In genomic region chr12:132948146-132949066, GRCh38 we compare ENCODE assay signal across 21 cellular contexts. TPM values are rescaled to one million over a fixed set of nuclear protein-coding genes. Genes with fewer than 3 reads are reported as not detected.
DNase-seq lines count a peak whose midpoint lies in the region; ATAC-seq and TF ChIP-seq lines count a peak whose summit lies in the region.
"Had no signal": no experiment of that assay in that cellular context is flagged by ENCODE, and none has a peak within 500 bp of the region (broad histone marks: within the 10 kb centered on the region; RNA-seq: fewer than 3 reads in every experiment).

No MANE protein-coding gene starts in this region.

- H3K27me3 ChIP-seq in duodenal mucosa (ENCODE audit: control insufficient read depth in 1 of 2, insufficient read depth in 2 of 2, low read length in 2 of 2): no peaks in the 10 kb centered on the region
- no peaks in the 10 kb centered on the region for H3K27me3 ChIP-seq in mesendoderm (ENCODE audit: insufficient read depth, low read length, poor library complexity)
- no peaks in the 10 kb centered on the region for H3K27me3 ChIP-seq in spleen (replicated peaks in 1 of 7)
- H3K27me3 ChIP-seq: BE2C, MG63 had no signal

- TF ChIP-seq POLR2A in spleen (IDR thresholded peaks at IDR 0.05): no peak

- no peak overlapping the region for H3K4ac ChIP-seq in mesendoderm (ENCODE audit: low read depth, low read length)

- H2AK5ac ChIP-seq in mesendoderm (ENCODE audit: low read length): no peak overlapping the region

- H2BK120ac ChIP-seq in mesendoderm (ENCODE audit: low read depth, low read length): no peak overlapping the region

- H3K4me3 ChIP-seq in duodenal mucosa (ENCODE audit: low read depth in 1 of 2, low read length in 2 of 2) (peak overlapping the region; percentile 3 to 23), mesendoderm (ENCODE audit: low read length) (no peak overlapping the region), spleen (no peak overlapping the region)
- H3K4me3 ChIP-seq: MG63, PC-9 had no signal

- H3K4me2 ChIP-seq in mesendoderm (ENCODE audit: low read length): no peak overlapping the region
- H3K4me2 ChIP-seq: PC-9 had no signal

- no peak overlapping the region for H3K23ac ChIP-seq in mesendoderm (ENCODE audit: low read length)

- no peak overlapping the region for H4K8ac ChIP-seq in mesendoderm (ENCODE audit: low read depth, low read length)

- no peak overlapping the region for H2BK5ac ChIP-seq in mesendoderm (ENCODE audit: low read length)

- no peak overlapping the region for H3K18ac ChIP-seq in mesendoderm (ENCODE audit: low read length)

- H3K9ac ChIP-seq in duodenal mucosa (ENCODE audit: low read depth in 1 of 2, low read length in 2 of 2): no peak overlapping the region
- no peak overlapping the region for H3K9ac ChIP-seq in mesendoderm (ENCODE audit: low read length)

- DNase-seq in amniotic epithelial cell (ENCODE audit: low read depth) (peak; percentile 17), mesendoderm (peak; percentile 30), spleen (peak; percentile 19), DMS114 treated with DMSO at 0.1 percent for 48 hours (lab: John Stamatoyannopoulos, UW; ENCODE audit: unreplicated experiment) (no peak)
- DNase-seq: BE2C; CD8-positive, alpha-beta memory T cell; DMS 273 treated with DMSO at 0.1 percent for 48 hours; DMS79 treated with DMSO at 0.1 percent for 48 hours; GF-D8; HCEC 1CT; KBM-7; MG63; NCI-H2029; NCI-H446; NCI-H524 treated with DMSO at 0.1 percent for 48 hours; NCI-H774; PC-9; Right ventricle myocardium superior had no signal

- ATAC-seq in HG03354 (IDR thresholded peaks at IDR 0.05; ENCODE audit: poor library complexity, severe bottlenecking, unreplicated experiment) (no peak), HG02840 (IDR thresholded peaks at IDR 0.05; ENCODE audit: low FRiP score, unreplicated experiment) (no peak)

- WGBS in mesendoderm (ENCODE audit: extremely low coverage, insufficient coverage, low lambda C conversion rate): no CpG with 5 or more reads among the region's 29 CpGs
- WGBS in spleen, 5 donors: 89 to 98% (median 95%) methylated on average over 28 to 29 of the region's 29 CpGs

- peaks cover 13% of the 10 kb centered on the region for H3K79me2 ChIP-seq in mesendoderm (ENCODE audit: control insufficient read depth, insufficient read depth, low read length)

- no peak overlapping the region for H2BK15ac ChIP-seq in mesendoderm (replicated peaks; ENCODE audit: low read depth)

- H3K36me3 ChIP-seq in duodenal mucosa (ENCODE audit: control insufficient read depth in 1 of 2, insufficient read depth in 2 of 2, low read length in 2 of 2) (peaks cover 62 to 81% of the 10 kb centered on the region in 2 donors), mesendoderm (ENCODE audit: control insufficient read depth, insufficient read depth, low read length) (peaks cover 2% of the 10 kb centered on the region), spleen (peaks cover 9 to 79% (median 54%) of the 10 kb centered on the region in 6 donors)

- no peak overlapping the region for H3K27ac ChIP-seq in duodenal mucosa (ENCODE audit: low read depth, low read length)
- H3K27ac ChIP-seq in mesendoderm (ENCODE audit: low read depth, low read length): no peak overlapping the region
- no peak overlapping the region for H3K27ac ChIP-seq in spleen
- H3K27ac ChIP-seq: PC-9 had no signal

- H3K4me1 ChIP-seq in duodenal mucosa (ENCODE audit: control insufficient read depth in 1 of 2, insufficient read depth in 2 of 2, low read length in 2 of 2) (no peaks in the 10 kb centered on the region), mesendoderm (ENCODE audit: control insufficient read depth, low read depth, low read length) (no peaks in the 10 kb centered on the region), spleen (no peaks in the 10 kb centered on the region)
- H3K4me1 ChIP-seq: BE2C had no signal

- H3K56ac ChIP-seq in mesendoderm (ENCODE audit: low read length): no peak overlapping the region

- TF ChIP-seq CTCF in spleen (IDR thresholded peaks at IDR 0.05 in 8 of 11, conservative IDR thresholded peaks at IDR 0.05 in 3 of 11): no peak

- peaks cover 76 to 87% of the 10 kb centered on the region in 2 donors for H3K9me3 ChIP-seq in duodenal mucosa (ENCODE audit: control insufficient read depth in 1 of 2, low read length in 2 of 2)
- H3K9me3 ChIP-seq in spleen: peaks cover 0 to 100% (median 97%) of the 10 kb centered on the region in 8 donors

- H3K79me1 ChIP-seq in mesendoderm (ENCODE audit: low read length): peaks cover 18% of the 10 kb centered on the region

- H4K5ac ChIP-seq in mesendoderm (ENCODE audit: low read length): no peak overlapping the region

- intact Hi-C loops in spleen (cut with DNase I; ENCODE audit: low total_unique reads): no loop called here

RNA-seq across cellular contexts. Expression of gene ZNF605, which starts 7.7 kb away (rescaled TPM):
- polyA plus RNA-seq in mesendoderm (2013, experiment 1 of 2): 9.4 TPM
- 9.8 TPM for polyA plus RNA-seq in mesendoderm (2013, experiment 2 of 2)
- total RNA-seq in spleen: 10 to 100 TPM; 11.0 to 18.9 (median 12.5) TPM
- polyA plus RNA-seq in spleen: 1 to 10 TPM; 1.6 to 3.3 (median 1.9) TPM

RNA-seq across cellular contexts. Expression of gene ZNF26, which starts 37.8 kb away (rescaled TPM):
- 5.2 TPM for polyA plus RNA-seq in mesendoderm (2013, experiment 1 of 2)
- polyA plus RNA-seq in mesendoderm (2013, experiment 2 of 2): 5.5 TPM
- 10 to 100 TPM; 13.2 to 28.7 (median 20.6) TPM for total RNA-seq in spleen
- polyA plus RNA-seq in spleen: 1 to 10 TPM; 4.0 to 6.1 (median 5.6) TPM

Comparison
In these comparisons a context has a peak if more than half of its experiments do, and no peak if none do; other contexts are left out.
1. H3K4me3 ChIP-seq: peak in duodenal mucosa (2 of 2); none in mesendoderm (single experiment) and spleen (0 of 8).